Comparison of ENCODE assay signal across 1 cellular context in genomic region chr14:100213956-100214767, GRCh38.
TF ChIP-seq lines count a peak whose summit lies in the region.

No MANE protein-coding gene starts in this region.

TF ChIP-seq in HepG2, 621 proteins besides CTCF, POLR2A, EP300 and RAD21 (continued from another document and continues in another):
- TF ChIP-seq ZNF235 (CRISPR knock-in tag; IDR thresholded peaks at IDR 0.05; ENCODE audit: borderline replicate concordance) (0 out of 2 replicates have a peak, but pooled peaks have one; percentile 54), SNAPC2 (CRISPR knock-in tag; IDR thresholded peaks at IDR 0.05) (peak; percentile 83; the same call in 1 of the 2 replicates), ISL2 (CRISPR knock-in tag; IDR thresholded peaks at IDR 0.05) (peak; percentile 65; the same call in 1 of the 2 replicates), CERS6 (CRISPR knock-in tag; IDR thresholded peaks at IDR 0.05) (0 out of 2 replicates have a peak, but pooled peaks have one; percentile 62), CENPX (CRISPR knock-in tag; IDR thresholded peaks at IDR 0.05) (no peak), ASH2L (IDR thresholded peaks at IDR 0.05; ENCODE audit: insufficient read length, low read depth, low read length) (peak; percentile 75), ZBTB43 (CRISPR knock-in tag; conservative IDR thresholded peaks at IDR 0.05) (peak; percentile 82; the same call in 1 of the 2 replicates), GMEB1 (CRISPR knock-in tag; IDR thresholded peaks at IDR 0.05; ENCODE audit: borderline replicate concordance) (peak; percentile 44; the same call in 1 of the 2 replicates), GATAD2A (CRISPR knock-in tag; IDR thresholded peaks at IDR 0.05) (0 out of 2 replicates have a peak, but pooled peaks have one; percentile 2), ZNF776 (CRISPR knock-in tag; IDR thresholded peaks at IDR 0.05) (peak; percentile 35; the same call in 1 of the 2 replicates), POLR2AphosphoS5 (IDR thresholded peaks at IDR 0.05; ENCODE audit: low read depth, low read length) (peak; percentile 88), GRHL1 (CRISPR knock-in tag; conservative IDR thresholded peaks at IDR 0.05) (no peak), MIXL1 (CRISPR knock-in tag; IDR thresholded peaks at IDR 0.05) (no peak), ZNF460 (CRISPR knock-in tag; IDR thresholded peaks at IDR 0.05; ENCODE audit: borderline replicate concordance) (no peak; the same call in 1 of the 2 replicates), ZNF224 (CRISPR knock-in tag; IDR thresholded peaks at IDR 0.05) (peak; percentile 82; the same call in 1 of the 2 replicates), HES4 (CRISPR knock-in tag; IDR thresholded peaks at IDR 0.05; ENCODE audit: borderline replicate concordance) (peak; percentile 18; the same call in 1 of the 2 replicates), MLLT10 (CRISPR knock-in tag; IDR thresholded peaks at IDR 0.05) (no peak), TFDP2 (CRISPR knock-in tag; IDR thresholded peaks at IDR 0.05) (peak; percentile 58), NFAT5 (CRISPR knock-in tag; IDR thresholded peaks at IDR 0.05) (peak; percentile 55; the same call in 1 of the 2 replicates), KDM1A (CRISPR knock-in tag; IDR thresholded peaks at IDR 0.05) (no peak), ZNF784 (CRISPR knock-in tag; IDR thresholded peaks at IDR 0.05; ENCODE audit: borderline replicate concordance) (peak; percentile 66; the same call in 1 of the 2 replicates), ZNF607 (CRISPR knock-in tag; IDR thresholded peaks at IDR 0.05; ENCODE audit: borderline replicate concordance) (no peak; the same call in none of the 2 replicates), KDM5A (IDR thresholded peaks at IDR 0.05; ENCODE audit: borderline replicate concordance, low read length) (no peak), RBM39 (IDR thresholded peaks at IDR 0.05; ENCODE audit: low read depth, low read length, poor library complexity, severe bottlenecking) (peak; percentile 53), HIC2 (CRISPR knock-in tag; IDR thresholded peaks at IDR 0.05; ENCODE audit: low read depth) (no peak; the same call in 1 of the 2 replicates), FIP1L1 (IDR thresholded peaks at IDR 0.05; ENCODE audit: borderline replicate concordance, insufficient read depth, low read depth, low read length) (no peak), RBAK (CRISPR knock-in tag; IDR thresholded peaks at IDR 0.05) (no peak), ZNF468 (CRISPR knock-in tag; IDR thresholded peaks at IDR 0.05) (peak; percentile 90), ZNF792 (CRISPR knock-in tag; IDR thresholded peaks at IDR 0.05) (peak; percentile 31; the same call in 1 of the 2 replicates), NFKB2 (CRISPR knock-in tag; IDR thresholded peaks at IDR 0.05; ENCODE audit: borderline replicate concordance) (peak; percentile 89; the same call in 1 of the 2 replicates), FOXP1 (IDR thresholded peaks at IDR 0.05) (no peak), FOXP1 (CRISPR knock-in tag; IDR thresholded peaks at IDR 0.05) (no peak), ZFP37 (CRISPR knock-in tag; IDR thresholded peaks at IDR 0.05; ENCODE audit: borderline replicate concordance) (no peak), SP1 (IDR thresholded peaks at IDR 0.05) (no peak), SP1 (CRISPR knock-in tag; IDR thresholded peaks at IDR 0.05) (peak; percentile 71), NRL (CRISPR knock-in tag; IDR thresholded peaks at IDR 0.05; ENCODE audit: borderline replicate concordance) (peak; percentile 89), RERE (CRISPR knock-in tag; IDR thresholded peaks at IDR 0.05; ENCODE audit: low read depth) (no peak), ZNF589 (CRISPR knock-in tag; conservative IDR thresholded peaks at IDR 0.05) (peak; percentile 53; the same call in 1 of the 2 replicates)
